ENCODE assay signal across 9 cellular contexts in genomic region chr2:219835493-219835892, GRCh38.
"Had no signal": no experiment of that assay in that cellular context is flagged by ENCODE, and none has a peak within 500 bp of the region (broad histone marks: within the 10 kb centered on the region; RNA-seq: fewer than 3 reads in every experiment).

No MANE protein-coding gene starts in this region.

- H3K4me1 ChIP-seq: HAP-1 had no signal

- H3K4me3 ChIP-seq: GM23248, GM23338, HAP-1 had no signal

- H3K9me3 ChIP-seq: HAP-1 had no signal

- H3K27ac Mint-ChIP-seq: GM23338, H9, HFFc6 had no signal

- H3K9me3 Mint-ChIP-seq: GM23338, H9, HFFc6 had no signal

- H3K27ac ChIP-seq: GM23248 had no signal

- DNase-seq: GM23248, GOT3, H7, H9, HCEC 1CT, HFFc6 had no signal

- H3K36me3 ChIP-seq: HAP-1 had no signal

- H3K4me1 Mint-ChIP-seq: GM23338, H9 had no signal

- ATAC-seq: GM23338, HCT116 had no signal

- H3K4me3 Mint-ChIP-seq: GM23338, H9, HFFc6 had no signal
